ENCODE assay signal across 1 cellular context in genomic region chr6:131997450-131998153, GRCh38.
TF ChIP-seq lines count a peak whose summit lies in the region.

No MANE protein-coding gene starts in this region.

TF ChIP-seq in H1, 55 proteins besides CTCF, POLR2A, EP300 and RAD21:
- no peak for TF ChIP-seq CTBP2 (IDR thresholded peaks at IDR 0.05; ENCODE audit: borderline replicate concordance, insufficient read depth, insufficient read length, low read length)
- no peak for TF ChIP-seq KDM5A (IDR thresholded peaks at IDR 0.05; ENCODE audit: low read length)
- TF ChIP-seq TCF12 (IDR thresholded peaks at IDR 0.05; ENCODE audit: low read depth, low read length), result no peak
- TF ChIP-seq CBX8 (IDR thresholded peaks at IDR 0.05; ENCODE audit: borderline replicate concordance, low read depth, low read length), result no peak
- TF ChIP-seq, protein P1, sequence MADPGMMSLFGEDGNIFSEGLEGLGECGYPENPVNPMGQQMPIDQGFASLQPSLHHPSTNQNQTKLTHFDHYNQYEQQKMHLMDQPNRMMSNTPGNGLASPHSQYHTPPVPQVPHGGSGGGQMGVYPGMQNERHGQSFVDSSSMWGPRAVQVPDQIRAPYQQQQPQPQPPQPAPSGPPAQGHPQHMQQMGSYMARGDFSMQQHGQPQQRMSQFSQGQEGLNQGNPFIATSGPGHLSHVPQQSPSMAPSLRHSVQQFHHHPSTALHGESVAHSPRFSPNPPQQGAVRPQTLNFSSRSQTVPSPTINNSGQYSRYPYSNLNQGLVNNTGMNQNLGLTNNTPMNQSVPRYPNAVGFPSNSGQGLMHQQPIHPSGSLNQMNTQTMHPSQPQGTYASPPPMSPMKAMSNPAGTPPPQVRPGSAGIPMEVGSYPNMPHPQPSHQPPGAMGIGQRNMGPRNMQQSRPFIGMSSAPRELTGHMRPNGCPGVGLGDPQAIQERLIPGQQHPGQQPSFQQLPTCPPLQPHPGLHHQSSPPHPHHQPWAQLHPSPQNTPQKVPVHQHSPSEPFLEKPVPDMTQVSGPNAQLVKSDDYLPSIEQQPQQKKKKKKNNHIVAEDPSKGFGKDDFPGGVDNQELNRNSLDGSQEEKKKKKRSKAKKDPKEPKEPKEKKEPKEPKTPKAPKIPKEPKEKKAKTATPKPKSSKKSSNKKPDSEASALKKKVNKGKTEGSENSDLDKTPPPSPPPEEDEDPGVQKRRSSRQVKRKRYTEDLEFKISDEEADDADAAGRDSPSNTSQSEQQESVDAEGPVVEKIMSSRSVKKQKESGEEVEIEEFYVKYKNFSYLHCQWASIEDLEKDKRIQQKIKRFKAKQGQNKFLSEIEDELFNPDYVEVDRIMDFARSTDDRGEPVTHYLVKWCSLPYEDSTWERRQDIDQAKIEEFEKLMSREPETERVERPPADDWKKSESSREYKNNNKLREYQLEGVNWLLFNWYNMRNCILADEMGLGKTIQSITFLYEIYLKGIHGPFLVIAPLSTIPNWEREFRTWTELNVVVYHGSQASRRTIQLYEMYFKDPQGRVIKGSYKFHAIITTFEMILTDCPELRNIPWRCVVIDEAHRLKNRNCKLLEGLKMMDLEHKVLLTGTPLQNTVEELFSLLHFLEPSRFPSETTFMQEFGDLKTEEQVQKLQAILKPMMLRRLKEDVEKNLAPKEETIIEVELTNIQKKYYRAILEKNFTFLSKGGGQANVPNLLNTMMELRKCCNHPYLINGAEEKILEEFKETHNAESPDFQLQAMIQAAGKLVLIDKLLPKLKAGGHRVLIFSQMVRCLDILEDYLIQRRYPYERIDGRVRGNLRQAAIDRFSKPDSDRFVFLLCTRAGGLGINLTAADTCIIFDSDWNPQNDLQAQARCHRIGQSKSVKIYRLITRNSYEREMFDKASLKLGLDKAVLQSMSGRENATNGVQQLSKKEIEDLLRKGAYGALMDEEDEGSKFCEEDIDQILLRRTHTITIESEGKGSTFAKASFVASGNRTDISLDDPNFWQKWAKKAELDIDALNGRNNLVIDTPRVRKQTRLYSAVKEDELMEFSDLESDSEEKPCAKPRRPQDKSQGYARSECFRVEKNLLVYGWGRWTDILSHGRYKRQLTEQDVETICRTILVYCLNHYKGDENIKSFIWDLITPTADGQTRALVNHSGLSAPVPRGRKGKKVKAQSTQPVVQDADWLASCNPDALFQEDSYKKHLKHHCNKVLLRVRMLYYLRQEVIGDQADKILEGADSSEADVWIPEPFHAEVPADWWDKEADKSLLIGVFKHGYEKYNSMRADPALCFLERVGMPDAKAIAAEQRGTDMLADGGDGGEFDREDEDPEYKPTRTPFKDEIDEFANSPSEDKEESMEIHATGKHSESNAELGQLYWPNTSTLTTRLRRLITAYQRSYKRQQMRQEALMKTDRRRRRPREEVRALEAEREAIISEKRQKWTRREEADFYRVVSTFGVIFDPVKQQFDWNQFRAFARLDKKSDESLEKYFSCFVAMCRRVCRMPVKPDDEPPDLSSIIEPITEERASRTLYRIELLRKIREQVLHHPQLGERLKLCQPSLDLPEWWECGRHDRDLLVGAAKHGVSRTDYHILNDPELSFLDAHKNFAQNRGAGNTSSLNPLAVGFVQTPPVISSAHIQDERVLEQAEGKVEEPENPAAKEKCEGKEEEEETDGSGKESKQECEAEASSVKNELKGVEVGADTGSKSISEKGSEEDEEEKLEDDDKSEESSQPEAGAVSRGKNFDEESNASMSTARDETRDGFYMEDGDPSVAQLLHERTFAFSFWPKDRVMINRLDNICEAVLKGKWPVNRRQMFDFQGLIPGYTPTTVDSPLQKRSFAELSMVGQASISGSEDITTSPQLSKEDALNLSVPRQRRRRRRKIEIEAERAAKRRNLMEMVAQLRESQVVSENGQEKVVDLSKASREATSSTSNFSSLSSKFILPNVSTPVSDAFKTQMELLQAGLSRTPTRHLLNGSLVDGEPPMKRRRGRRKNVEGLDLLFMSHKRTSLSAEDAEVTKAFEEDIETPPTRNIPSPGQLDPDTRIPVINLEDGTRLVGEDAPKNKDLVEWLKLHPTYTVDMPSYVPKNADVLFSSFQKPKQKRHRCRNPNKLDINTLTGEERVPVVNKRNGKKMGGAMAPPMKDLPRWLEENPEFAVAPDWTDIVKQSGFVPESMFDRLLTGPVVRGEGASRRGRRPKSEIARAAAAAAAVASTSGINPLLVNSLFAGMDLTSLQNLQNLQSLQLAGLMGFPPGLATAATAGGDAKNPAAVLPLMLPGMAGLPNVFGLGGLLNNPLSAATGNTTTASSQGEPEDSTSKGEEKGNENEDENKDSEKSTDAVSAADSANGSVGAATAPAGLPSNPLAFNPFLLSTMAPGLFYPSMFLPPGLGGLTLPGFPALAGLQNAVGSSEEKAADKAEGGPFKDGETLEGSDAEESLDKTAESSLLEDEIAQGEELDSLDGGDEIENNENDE (IDR thresholded peaks at IDR 0.05; ENCODE audit: insufficient replicate concordance, low read length), result no peak
- no peak for TF ChIP-seq BCL11A (IDR thresholded peaks at IDR 0.05; ENCODE audit: low read depth in 2 of 2, low read length in 2 of 2)
- no peak for TF ChIP-seq HDAC6 (IDR thresholded peaks at IDR 0.05; ENCODE audit: low read depth, low read length)
- TF ChIP-seq CHD2 (IDR thresholded peaks at IDR 0.05; ENCODE audit: low read length), result no peak
- no peak for TF ChIP-seq EGR1 (IDR thresholded peaks at IDR 0.05; ENCODE audit: borderline replicate concordance, low read depth, low read length)
- TF ChIP-seq EZH2 (IDR thresholded peaks at IDR 0.05; ENCODE audit: low read depth, low read length, severe bottlenecking), result no peak
- TF ChIP-seq, protein P2, sequence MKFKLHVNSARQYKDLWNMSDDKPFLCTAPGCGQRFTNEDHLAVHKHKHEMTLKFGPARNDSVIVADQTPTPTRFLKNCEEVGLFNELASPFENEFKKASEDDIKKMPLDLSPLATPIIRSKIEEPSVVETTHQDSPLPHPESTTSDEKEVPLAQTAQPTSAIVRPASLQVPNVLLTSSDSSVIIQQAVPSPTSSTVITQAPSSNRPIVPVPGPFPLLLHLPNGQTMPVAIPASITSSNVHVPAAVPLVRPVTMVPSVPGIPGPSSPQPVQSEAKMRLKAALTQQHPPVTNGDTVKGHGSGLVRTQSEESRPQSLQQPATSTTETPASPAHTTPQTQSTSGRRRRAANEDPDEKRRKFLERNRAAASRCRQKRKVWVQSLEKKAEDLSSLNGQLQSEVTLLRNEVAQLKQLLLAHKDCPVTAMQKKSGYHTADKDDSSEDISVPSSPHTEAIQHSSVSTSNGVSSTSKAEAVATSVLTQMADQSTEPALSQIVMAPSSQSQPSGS (IDR thresholded peaks at IDR 0.05; ENCODE audit: low read length), result no peak
- no peak for TF ChIP-seq CEBPB (IDR thresholded peaks at IDR 0.05; ENCODE audit: low read depth, low read length)
- no peak for TF ChIP-seq JUN (IDR thresholded peaks at IDR 0.05; ENCODE audit: low read depth, low read length)
- no peak for TF ChIP-seq SUZ12 (IDR thresholded peaks at IDR 0.05; ENCODE audit: low read length)
- TF ChIP-seq ASH2L (IDR thresholded peaks at IDR 0.05; ENCODE audit: low read length), result no peak
- no peak for TF ChIP-seq TAF1 (IDR thresholded peaks at IDR 0.05; ENCODE audit: low read depth, low read length)
- TF ChIP-seq JUND (IDR thresholded peaks at IDR 0.05; ENCODE audit: low read length), result no peak
- TF ChIP-seq RNF2 (IDR thresholded peaks at IDR 0.05; ENCODE audit: borderline replicate concordance, low read depth, low read length, missing control alignments, poor library complexity, severe bottlenecking), result no peak
